1 cellular context compared by ENCODE assay signal in the genomic region with DNA sequence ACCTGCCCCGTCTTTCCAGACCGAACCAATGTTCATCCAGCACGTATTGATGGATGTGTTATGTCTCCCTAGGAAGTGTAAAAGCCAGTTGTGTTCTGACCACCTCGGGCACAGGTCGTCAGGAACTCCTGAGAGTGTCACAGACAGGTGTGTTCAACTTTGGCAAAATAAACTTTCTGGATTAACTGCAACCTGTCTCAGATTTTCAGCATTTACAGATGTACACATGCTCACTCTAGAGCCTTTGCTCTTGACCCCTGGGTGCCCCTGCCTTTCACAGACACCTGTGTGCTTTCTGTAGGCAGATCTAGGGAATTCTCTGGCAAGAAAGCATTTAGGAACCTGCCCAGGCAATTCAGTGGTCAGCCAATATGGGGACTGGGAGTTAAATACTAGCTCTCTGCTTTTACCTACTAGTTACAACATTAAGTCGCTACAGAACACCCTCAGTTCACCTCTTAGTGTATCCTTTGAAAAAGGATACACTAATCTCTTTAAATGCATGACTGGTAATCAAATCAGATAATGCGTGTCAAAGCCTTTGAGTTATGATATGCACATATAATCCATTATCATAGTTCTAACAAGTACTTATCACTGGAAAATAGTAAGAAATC.
A peak's percentile ranks its signal among the peaks of the same experiment; 100 is the strongest.
TF ChIP-seq lines count a peak whose summit lies in the region.

No MANE protein-coding gene starts in this region.

TF ChIP-seq in HepG2, 621 proteins besides CTCF, POLR2A, EP300 and RAD21 (continued from another document and continues in another):
- TF ChIP-seq ZNF224 (CRISPR knock-in tag; IDR thresholded peaks at IDR 0.05) (no peak), ZNF343 (CRISPR knock-in tag; IDR thresholded peaks at IDR 0.05) (no peak), ZNF552 (CRISPR knock-in tag; IDR thresholded peaks at IDR 0.05; ENCODE audit: borderline replicate concordance) (no peak), TEAD3 (CRISPR knock-in tag; optimal IDR thresholded peaks at IDR 0.05; ENCODE audit: borderline replicate concordance) (no peak), CSRNP2 (CRISPR knock-in tag; conservative IDR thresholded peaks at IDR 0.05; ENCODE audit: low read depth) (no peak), ZZZ3 (CRISPR knock-in tag; IDR thresholded peaks at IDR 0.05; ENCODE audit: borderline replicate concordance) (no peak), ZNF496 (CRISPR knock-in tag; IDR thresholded peaks at IDR 0.05; ENCODE audit: insufficient replicate concordance) (no peak), ARNT (IDR thresholded peaks at IDR 0.05) (no peak), ZNF280D (CRISPR knock-in tag; IDR thresholded peaks at IDR 0.05) (peak; percentile 81; the same call in 1 of the 2 replicates), KLF6 (CRISPR knock-in tag; IDR thresholded peaks at IDR 0.05) (no peak), KIAA2018 (CRISPR knock-in tag; IDR thresholded peaks at IDR 0.05; ENCODE audit: borderline replicate concordance) (no peak), ZNF850 (CRISPR knock-in tag; conservative IDR thresholded peaks at IDR 0.05) (no peak), BRCA1 (CRISPR knock-in tag; IDR thresholded peaks at IDR 0.05) (no peak), ZNF468 (CRISPR knock-in tag; IDR thresholded peaks at IDR 0.05) (no peak), SP4 (CRISPR knock-in tag; IDR thresholded peaks at IDR 0.05) (no peak), ZNF383 (CRISPR knock-in tag; IDR thresholded peaks at IDR 0.05; ENCODE audit: borderline replicate concordance) (no peak), ZBTB38 (CRISPR knock-in tag; IDR thresholded peaks at IDR 0.05) (peak; percentile 89; the same call in 1 of the 2 replicates), PHF21A (CRISPR knock-in tag; IDR thresholded peaks at IDR 0.05) (no peak), SRY (CRISPR knock-in tag; IDR thresholded peaks at IDR 0.05) (0 out of 2 replicates have a peak, but pooled peaks have one; percentile 9), CHD2 (IDR thresholded peaks at IDR 0.05; ENCODE audit: low read depth, low read length) (0 out of 2 replicates have a peak, but pooled peaks have one; percentile 21), ZFAT (CRISPR knock-in tag; conservative IDR thresholded peaks at IDR 0.05) (no peak), NCOA5 (CRISPR knock-in tag; IDR thresholded peaks at IDR 0.05) (no peak), DRAP1 (CRISPR knock-in tag; IDR thresholded peaks at IDR 0.05) (no peak), ZNF451 (CRISPR knock-in tag; IDR thresholded peaks at IDR 0.05) (no peak), YEATS4 (CRISPR knock-in tag; IDR thresholded peaks at IDR 0.05; ENCODE audit: borderline replicate concordance) (no peak), ZFP82 (CRISPR knock-in tag; IDR thresholded peaks at IDR 0.05; ENCODE audit: borderline replicate concordance) (no peak), CREM (IDR thresholded peaks at IDR 0.05) (0 out of 2 replicates have a peak, but pooled peaks have one; percentile 29), CREM (CRISPR knock-in tag; IDR thresholded peaks at IDR 0.05) (no peak), PITX1 (CRISPR knock-in tag; IDR thresholded peaks at IDR 0.05) (0 out of 2 replicates have a peak, but pooled peaks have one; percentile 28), ZNF737 (CRISPR knock-in tag; IDR thresholded peaks at IDR 0.05; ENCODE audit: borderline replicate concordance) (no peak), ZNF790 (CRISPR knock-in tag; IDR thresholded peaks at IDR 0.05; ENCODE audit: borderline replicate concordance) (no peak), ZNF660 (CRISPR knock-in tag; IDR thresholded peaks at IDR 0.05; ENCODE audit: borderline replicate concordance, low read depth) (no peak), SNAPC2 (CRISPR knock-in tag; IDR thresholded peaks at IDR 0.05) (no peak), LCORL (IDR thresholded peaks at IDR 0.05) (no peak), LCORL (CRISPR knock-in tag; IDR thresholded peaks at IDR 0.05) (no peak), PRPF4 (IDR thresholded peaks at IDR 0.05; ENCODE audit: low read depth, low read length, poor library complexity, severe bottlenecking) (no peak), ZNF570 (CRISPR knock-in tag; IDR thresholded peaks at IDR 0.05; ENCODE audit: borderline replicate concordance) (no peak), LBX2 (CRISPR knock-in tag; IDR thresholded peaks at IDR 0.05; ENCODE audit: borderline replicate concordance) (no peak), MIXL1 (CRISPR knock-in tag; IDR thresholded peaks at IDR 0.05) (no peak), NBN (conservative IDR thresholded peaks at IDR 0.05) (no peak), ZBTB8A (CRISPR knock-in tag; IDR thresholded peaks at IDR 0.05; ENCODE audit: borderline replicate concordance, low read depth) (no peak), ZNF281 (CRISPR knock-in tag; IDR thresholded peaks at IDR 0.05; ENCODE audit: borderline replicate concordance) (no peak), ZBTB7A (CRISPR knock-in tag; IDR thresholded peaks at IDR 0.05) (no peak)
- TF ChIP-seq, protein P1, sequence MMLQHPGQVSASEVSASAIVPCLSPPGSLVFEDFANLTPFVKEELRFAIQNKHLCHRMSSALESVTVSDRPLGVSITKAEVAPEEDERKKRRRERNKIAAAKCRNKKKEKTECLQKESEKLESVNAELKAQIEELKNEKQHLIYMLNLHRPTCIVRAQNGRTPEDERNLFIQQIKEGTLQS (CRISPR knock-in tag; IDR thresholded peaks at IDR 0.05): no peak
- TF ChIP-seq, protein P2, sequence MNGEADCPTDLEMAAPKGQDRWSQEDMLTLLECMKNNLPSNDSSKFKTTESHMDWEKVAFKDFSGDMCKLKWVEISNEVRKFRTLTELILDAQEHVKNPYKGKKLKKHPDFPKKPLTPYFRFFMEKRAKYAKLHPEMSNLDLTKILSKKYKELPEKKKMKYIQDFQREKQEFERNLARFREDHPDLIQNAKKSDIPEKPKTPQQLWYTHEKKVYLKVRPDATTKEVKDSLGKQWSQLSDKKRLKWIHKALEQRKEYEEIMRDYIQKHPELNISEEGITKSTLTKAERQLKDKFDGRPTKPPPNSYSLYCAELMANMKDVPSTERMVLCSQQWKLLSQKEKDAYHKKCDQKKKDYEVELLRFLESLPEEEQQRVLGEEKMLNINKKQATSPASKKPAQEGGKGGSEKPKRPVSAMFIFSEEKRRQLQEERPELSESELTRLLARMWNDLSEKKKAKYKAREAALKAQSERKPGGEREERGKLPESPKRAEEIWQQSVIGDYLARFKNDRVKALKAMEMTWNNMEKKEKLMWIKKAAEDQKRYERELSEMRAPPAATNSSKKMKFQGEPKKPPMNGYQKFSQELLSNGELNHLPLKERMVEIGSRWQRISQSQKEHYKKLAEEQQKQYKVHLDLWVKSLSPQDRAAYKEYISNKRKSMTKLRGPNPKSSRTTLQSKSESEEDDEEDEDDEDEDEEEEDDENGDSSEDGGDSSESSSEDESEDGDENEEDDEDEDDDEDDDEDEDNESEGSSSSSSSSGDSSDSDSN (CRISPR knock-in tag; IDR thresholded peaks at IDR 0.05): no peak
